19 cellular contexts compared by ENCODE assay signal in genomic region chr15:25864966-25865365, GRCh38. TPM values are rescaled to one million over a fixed set of nuclear protein-coding genes. Genes with fewer than 3 reads are reported as not detected.
DNase-seq lines count a peak whose midpoint lies in the region; ATAC-seq and TF ChIP-seq lines count a peak whose summit lies in the region.
"Had no signal": no experiment of that assay in that cellular context is flagged by ENCODE, and none has a peak within 500 bp of the region (broad histone marks: within the 10 kb centered on the region; RNA-seq: fewer than 3 reads in every experiment).

No MANE protein-coding gene starts in this region.

- no peaks in the 10 kb centered on the region for H3K27me3 ChIP-seq in CD4-positive, CD25-positive, alpha-beta regulatory T cell (ENCODE audit: control insufficient read depth, insufficient read depth, low read length)
- H3K27me3 ChIP-seq in mesenchymal stem cell (ENCODE audit: control insufficient read depth in 1 of 2, insufficient read depth in 1 of 2, low read length in 2 of 2): peaks cover 0 to 13% of the 10 kb centered on the region in 2 experiments
- no peaks in the 10 kb centered on the region for H3K27me3 ChIP-seq in HAP-1 (ENCODE audit: low read depth)
- H3K27me3 ChIP-seq: colonic mucosa, SJCRH30 had no signal

- H2BK120ac ChIP-seq in mesenchymal stem cell (ENCODE audit: low read depth, low read length): no peak overlapping the region

- H3K27me3 Mint-ChIP-seq in CD4-positive, CD25-positive, alpha-beta regulatory T cell: peaks cover 37% of the 10 kb centered on the region
- H3K27me3 Mint-ChIP-seq in WTC11 (ENCODE audit: low read depth): peaks cover 57% of the 10 kb centered on the region

- H4K8ac ChIP-seq in mesenchymal stem cell (ENCODE audit: low read length): no peak overlapping the region

- no peak overlapping the region for H2AFZ ChIP-seq in mesenchymal stem cell (ENCODE audit: low read depth, low read length)

- peak overlapping the region in 1 of 3 donors; percentile 93 for H3K27ac Mint-ChIP-seq in CD4-positive, CD25-positive, alpha-beta regulatory T cell
- H3K27ac Mint-ChIP-seq in WTC11: no peak overlapping the region
- H3K27ac Mint-ChIP-seq: H9 had no signal

- no peaks in the 10 kb centered on the region for H3K36me3 ChIP-seq in CD4-positive, CD25-positive, alpha-beta regulatory T cell (ENCODE audit: control insufficient read depth, insufficient read depth, low read length)
- no peaks in the 10 kb centered on the region for H3K36me3 ChIP-seq in mesenchymal stem cell (ENCODE audit: control insufficient read depth in 1 of 2, insufficient read depth in 2 of 2, low read depth in 1 of 2, low read length in 2 of 2)
- peaks cover 7% of the 10 kb centered on the region; the same call in 1 of the 2 replicates for H3K36me3 ChIP-seq in HAP-1 (replicated peaks)
- H3K36me3 ChIP-seq: colonic mucosa, left lung, SJCRH30 had no signal

- no peak overlapping the region for H3K14ac ChIP-seq in mesenchymal stem cell (ENCODE audit: low read length in 2 of 2)

- POLR2A ChIA-PET in WTC11 (lab: Charles Lee): no interaction called here

- in situ Hi-C loops in HAP-1 (cut with MboI; ENCODE audit: low sequenced_read_pairs): no loop called here

- DNase-seq in AG08395 (ENCODE audit: low spot score) (peak; percentile 26), WTC11 (ENCODE audit: low spot score) (no peak), mesenchymal stem cell (no peak), HAP-1 (ENCODE audit: low spot score in 2 of 2) (no peak), NOMO-1 treated with dmso at 0.1 percent for 144 hours (lab: John Stamatoyannopoulos, UW; ENCODE audit: unreplicated experiment) (no peak)
- DNase-seq in CD4-positive, CD25-positive, alpha-beta regulatory T cell: no peak
- DNase-seq: activated CD4-positive, alpha-beta T cell treated with anti-CD3 and anti-CD28 coated beads for 48 hours; colonic mucosa; H9; left lung; NCI-H524; posterior cingulate gyrus; SJCRH30; stimulated activated CD4-positive, alpha-beta T cell treated with anti-CD3 and anti-CD28 coated beads, Interleukin-4, amount 100 ng/mL, for 24 hours had no signal

- peak overlapping the region; percentile 10 for H4K91ac ChIP-seq in mesenchymal stem cell (ENCODE audit: low read length)

- H2BK15ac ChIP-seq in mesenchymal stem cell (ENCODE audit: low read depth, poor library complexity, severe bottlenecking): no peak overlapping the region

- no peak for TF ChIP-seq CTCF in WTC11 (IDR thresholded peaks at IDR 0.05)

- no peak overlapping the region for H3K4me3 ChIP-seq in CD4-positive, CD25-positive, alpha-beta regulatory T cell (ENCODE audit: low read depth, low read length)
- no peak overlapping the region for H3K4me3 ChIP-seq in mesenchymal stem cell (ENCODE audit: insufficient read depth in 1 of 2, low read depth in 1 of 2, low read length in 2 of 2)
- no peak overlapping the region for H3K4me3 ChIP-seq in HAP-1
- H3K4me3 ChIP-seq: colonic mucosa, K562, left lung, SJCRH30, skin epidermis had no signal

- H3K23ac ChIP-seq in mesenchymal stem cell (ENCODE audit: low read length in 2 of 2): no peak overlapping the region

- no peak overlapping the region for H3K18ac ChIP-seq in mesenchymal stem cell (ENCODE audit: low read depth in 1 of 2, low read length in 2 of 2)

- H2AK5ac ChIP-seq in mesenchymal stem cell (ENCODE audit: low read length, severe bottlenecking): peak overlapping the region; percentile 74

- H2BK12ac ChIP-seq in mesenchymal stem cell (ENCODE audit: low read length in 2 of 2): no peak overlapping the region

- peaks cover 23% of the 10 kb centered on the region for H3K4me1 ChIP-seq in CD4-positive, CD25-positive, alpha-beta regulatory T cell (ENCODE audit: control insufficient read depth, insufficient read depth, low read length, poor library complexity, severe bottlenecking)
- H3K4me1 ChIP-seq in mesenchymal stem cell (ENCODE audit: control insufficient read depth, insufficient read depth, low read depth, low read length) (peaks cover 28% of the 10 kb centered on the region), HAP-1 (peaks cover 13% of the 10 kb centered on the region)
- H3K4me1 ChIP-seq: colonic mucosa, SJCRH30 had no signal

- no peak overlapping the region for H3K27ac ChIP-seq in CD4-positive, CD25-positive, alpha-beta regulatory T cell (ENCODE audit: insufficient read depth, low read length, poor library complexity, severe bottlenecking)
- H3K27ac ChIP-seq in mesenchymal stem cell (ENCODE audit: low read length, poor library complexity, severe bottlenecking): no peak overlapping the region
- H3K27ac ChIP-seq: colonic mucosa, HL-60, left lung, SJCRH30, skin epidermis had no signal

- H3K9ac ChIP-seq in mesenchymal stem cell (ENCODE audit: low read length): no peak overlapping the region

- CTCF ChIA-PET in WTC11 (lab: Charles Lee): interaction anchor here (1.0 kb wide), 2 partner anchors 38 to 82 kb away, joined by 3 read pairs; no protein-coding TSS in a partner anchor

- peaks cover 0 to 4% (median 0%) of the 10 kb centered on the region in 7 donors for H3K9me3 Mint-ChIP-seq in CD4-positive, CD25-positive, alpha-beta regulatory T cell
- no peaks in the 10 kb centered on the region for H3K9me3 Mint-ChIP-seq in WTC11

- no peaks in the 10 kb centered on the region for H3K9me3 ChIP-seq in CD4-positive, CD25-positive, alpha-beta regulatory T cell (ENCODE audit: control insufficient read depth in 2 of 2, low read length in 2 of 2)
- no peaks in the 10 kb centered on the region for H3K9me3 ChIP-seq in mesenchymal stem cell (ENCODE audit: control insufficient read depth, low read length)
- H3K9me3 ChIP-seq in HAP-1: no peaks in the 10 kb centered on the region
- H3K9me3 ChIP-seq: colonic mucosa, left lung, SJCRH30 had no signal

- H3K4me2 ChIP-seq in mesenchymal stem cell (ENCODE audit: low read length, poor library complexity, severe bottlenecking): no peak overlapping the region

- no peaks in the 10 kb centered on the region for H3K36me3 Mint-ChIP-seq in CD4-positive, CD25-positive, alpha-beta regulatory T cell
- no peaks in the 10 kb centered on the region for H3K36me3 Mint-ChIP-seq in WTC11

- 88% methylated on average over 3 of the region's 3 CpGs for WGBS in mesenchymal stem cell

- H3K4me1 Mint-ChIP-seq in CD4-positive, CD25-positive, alpha-beta regulatory T cell: peaks cover 0 to 36% (median 12%) of the 10 kb centered on the region in 4 donors
- H3K4me1 Mint-ChIP-seq in WTC11: peaks cover 13% of the 10 kb centered on the region

- no peak overlapping the region for H3K4ac ChIP-seq in mesenchymal stem cell (ENCODE audit: low read depth in 1 of 2, low read length in 2 of 2)

- H2BK5ac ChIP-seq in mesenchymal stem cell (ENCODE audit: low read depth, low read length, poor library complexity, severe bottlenecking): no peak overlapping the region

- no peak for ATAC-seq in CD4-positive, CD25-positive, alpha-beta regulatory T cell (ENCODE audit: low read depth in 2 of 2)
- ATAC-seq in WTC11 (no peak), GM19397 (IDR thresholded peaks at IDR 0.05; ENCODE audit: unreplicated experiment) (no peak)
- ATAC-seq: K562, left lung had no signal

- peak overlapping the region; percentile 33 to 92 (median 86) for H3K4me3 Mint-ChIP-seq in CD4-positive, CD25-positive, alpha-beta regulatory T cell
- H3K4me3 Mint-ChIP-seq in WTC11: 0 out of 2 replicates have a peak overlapping the region, but pooled peaks have one; percentile 31

- peaks cover 5% of the 10 kb centered on the region for H3K79me1 ChIP-seq in mesenchymal stem cell (replicated peaks; ENCODE audit: low read length, poor library complexity, severe bottlenecking)

TF ChIP-seq in WTC11, 78 proteins besides CTCF, POLR2A, EP300 and RAD21 (continues in another document):
- no peak for TF ChIP-seq SOX15 (CRISPR knock-in tag; IDR thresholded peaks at IDR 0.05)
- TF ChIP-seq HMGXB4 (CRISPR knock-in tag; IDR thresholded peaks at IDR 0.05): no peak
- TF ChIP-seq NFYB (CRISPR knock-in tag; conservative IDR thresholded peaks at IDR 0.05; ENCODE audit: low read depth): no peak
- no peak for TF ChIP-seq FOXJ3 (CRISPR knock-in tag; IDR thresholded peaks at IDR 0.05; ENCODE audit: borderline replicate concordance)
- TF ChIP-seq ZNF263 (CRISPR knock-in tag; IDR thresholded peaks at IDR 0.05; ENCODE audit: low read depth): no peak
- TF ChIP-seq, protein P1, sequence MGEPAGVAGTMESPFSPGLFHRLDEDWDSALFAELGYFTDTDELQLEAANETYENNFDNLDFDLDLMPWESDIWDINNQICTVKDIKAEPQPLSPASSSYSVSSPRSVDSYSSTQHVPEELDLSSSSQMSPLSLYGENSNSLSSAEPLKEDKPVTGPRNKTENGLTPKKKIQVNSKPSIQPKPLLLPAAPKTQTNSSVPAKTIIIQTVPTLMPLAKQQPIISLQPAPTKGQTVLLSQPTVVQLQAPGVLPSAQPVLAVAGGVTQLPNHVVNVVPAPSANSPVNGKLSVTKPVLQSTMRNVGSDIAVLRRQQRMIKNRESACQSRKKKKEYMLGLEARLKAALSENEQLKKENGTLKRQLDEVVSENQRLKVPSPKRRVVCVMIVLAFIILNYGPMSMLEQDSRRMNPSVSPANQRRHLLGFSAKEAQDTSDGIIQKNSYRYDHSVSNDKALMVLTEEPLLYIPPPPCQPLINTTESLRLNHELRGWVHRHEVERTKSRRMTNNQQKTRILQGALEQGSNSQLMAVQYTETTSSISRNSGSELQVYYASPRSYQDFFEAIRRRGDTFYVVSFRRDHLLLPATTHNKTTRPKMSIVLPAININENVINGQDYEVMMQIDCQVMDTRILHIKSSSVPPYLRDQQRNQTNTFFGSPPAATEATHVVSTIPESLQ (CRISPR knock-in tag; IDR thresholded peaks at IDR 0.05): no peak
- TF ChIP-seq ZNF219 (CRISPR knock-in tag; IDR thresholded peaks at IDR 0.05; ENCODE audit: borderline replicate concordance): no peak
- TF ChIP-seq GTF2I (CRISPR knock-in tag; conservative IDR thresholded peaks at IDR 0.05): no peak
- TF ChIP-seq NFATC4 (CRISPR knock-in tag; IDR thresholded peaks at IDR 0.05): no peak
- no peak for TF ChIP-seq CREM (CRISPR knock-in tag; IDR thresholded peaks at IDR 0.05)

RNA-seq across cellular contexts. Expression of gene ATP10A, which starts 1.8 kb away (rescaled TPM):
- total RNA-seq in CD4-positive, CD25-positive, alpha-beta regulatory T cell: 16.1 TPM
- polyA plus RNA-seq in CD4-positive, CD25-positive, alpha-beta regulatory T cell: 1 to 10 TPM; 2.8 to 5.6 (median 4.6) TPM
- total RNA-seq in WTC11 (2021): 2.1 to 2.4 TPM (median 2.1 TPM) in 3 replicates
- polyA plus RNA-seq in mesenchymal stem cell (2013, experiment 1 of 2): 0.04 TPM
- polyA plus RNA-seq in mesenchymal stem cell (2013, experiment 2 of 2): 0.03 TPM
- total RNA-seq: endothelial cell of umbilical vein had no signal
- polyA plus RNA-seq: endothelial cell of umbilical vein, K562 had no signal
